Comparison of ENCODE assay signal across 18 cellular contexts in the genomic region with DNA sequence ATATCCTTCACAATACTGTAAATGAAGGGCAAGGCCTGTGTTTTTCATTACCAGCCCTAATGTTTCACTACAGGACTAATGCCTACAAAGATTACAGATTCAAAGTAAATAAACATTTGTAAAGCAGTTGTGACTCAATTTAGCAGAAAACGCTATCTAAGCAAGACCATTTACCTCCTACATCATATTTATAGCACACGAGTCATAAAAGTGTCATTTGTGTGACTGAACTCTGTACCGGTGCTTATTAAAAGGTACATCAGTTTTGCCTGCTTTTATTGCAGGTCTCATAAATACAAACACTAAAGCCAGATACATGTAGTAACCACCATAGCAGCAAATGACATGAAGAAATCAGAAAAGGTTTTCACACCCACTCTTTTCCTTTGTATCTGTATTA.
DNase-seq lines count a peak whose midpoint lies in the region; ATAC-seq, FAIRE-seq and TF ChIP-seq lines count a peak whose summit lies in the region.
"Had no signal": no experiment of that assay in that cellular context is flagged by ENCODE, and none has a peak within 500 bp of the region (broad histone marks: within the 10 kb centered on the region; RNA-seq: fewer than 3 reads in every experiment).

No MANE protein-coding gene starts in this region.

- no peak overlapping the region for H2AFZ ChIP-seq in IMR-90 (replicated peaks; ENCODE audit: low read length, poor library complexity)
- H2AFZ ChIP-seq: GM23338 had no signal

- H2BK5ac ChIP-seq in IMR-90 (ENCODE audit: low read depth, low read length, poor library complexity, severe bottlenecking) = no peak overlapping the region

- H4K20me1 ChIP-seq in IMR-90 (ENCODE audit: insufficient read depth, low read length) = no peaks in the 10 kb centered on the region

- CTCF ChIA-PET in IMR-90 (lab: Yijun Ruan, JAX) = no interaction called here

- TF ChIP-seq RAD21 in IMR-90 (IDR thresholded peaks at IDR 0.05; ENCODE audit: low read length) = no peak

- H3K4me1 ChIP-seq in IMR-90 (ENCODE audit: control insufficient read depth, insufficient read depth, low read length) (no peaks in the 10 kb centered on the region), pancreas (peaks cover 0 to 5% (median 0%) of the 10 kb centered on the region in 3 donors)

- H4K8ac ChIP-seq in IMR-90 (ENCODE audit: low read depth in 2 of 2, low read length in 2 of 2) = no peak overlapping the region

- POLR2A ChIA-PET in IMR-90 (lab: Charles Lee; ENCODE audit: unreplicated experiment) = no interaction called here

- H2BK15ac ChIP-seq in IMR-90 (ENCODE audit: low read depth, low read length) = no peak overlapping the region

- H3K27me3 ChIP-seq in IMR-90 (ENCODE audit: control insufficient read depth, insufficient read depth, low read length) (no peaks in the 10 kb centered on the region), dorsolateral prefrontal cortex (no peaks in the 10 kb centered on the region), pancreas (no peaks in the 10 kb centered on the region)

- no peak overlapping the region for H3K14ac ChIP-seq in IMR-90 (replicated peaks; ENCODE audit: low read depth, low read length)

- H3K79me1 ChIP-seq in IMR-90 (ENCODE audit: low read depth in 1 of 2, low read length in 2 of 2) = no peaks in the 10 kb centered on the region

- H3K4me3 ChIP-seq in IMR-90 (ENCODE audit: insufficient read depth, low read depth, low read length) (no peak overlapping the region), epithelial cell of esophagus (ENCODE audit: low read length) (no peak overlapping the region), dorsolateral prefrontal cortex (no peak overlapping the region), pancreas (no peak overlapping the region)
- H3K4me3 ChIP-seq: GM23338 had no signal

- dilution Hi-C loops in IMR-90 (cut with HindIII; ENCODE audit: low sequenced_read_pairs, unreplicated experiment) = no loop called here

- TF ChIP-seq CTCF in IMR-90 (conservative IDR thresholded peaks at IDR 0.05; ENCODE audit: low read depth, low read length) (no peak), epithelial cell of esophagus (IDR thresholded peaks at IDR 0.05; ENCODE audit: insufficient read depth, low read depth, low read length, missing control alignments) (no peak), dorsolateral prefrontal cortex (IDR thresholded peaks at IDR 0.05 in 54 of 56, conservative IDR thresholded peaks at IDR 0.05 in 2 of 56; ENCODE audit: low read depth in 1 of 56, partially characterized antibody in 56 of 56) (no peak), pancreas (IDR thresholded peaks at IDR 0.05) (no peak)

- TF ChIP-seq POLR2A in IMR-90 (IDR thresholded peaks at IDR 0.05; ENCODE audit: low read depth, low read length) = no peak

- H3K9me3 ChIP-seq in IMR-90 (ENCODE audit: control insufficient read depth, insufficient read depth, low read length) (no peaks in the 10 kb centered on the region), pancreas (no peaks in the 10 kb centered on the region)

- H3K9me1 ChIP-seq in IMR-90 (ENCODE audit: insufficient read depth, low read length) = 0 out of 2 replicates have a peak, but pooled peaks cover 6% of the 10 kb centered on the region

- peak; percentile 27 for DNase-seq in ELR (ENCODE audit: low read depth)
- peak; percentile 43 for DNase-seq in IMR-90
- DNase-seq in epithelial cell of esophagus (ENCODE audit: low read depth) = peak; percentile 28
- peak; percentile 15 for DNase-seq in renal cortical epithelial cell (ENCODE audit: low read depth)
- no peak for DNase-seq in dorsolateral prefrontal cortex
- DNase-seq in pancreas = no peak
- DNase-seq: Kasumi-1; NCI-H1105 treated with DMSO at 0.1 percent for 48 hours; NCI-H187 treated with DMSO at 0.1 percent for 48 hours; NCI-H345; NCI-H526 treated with DMSO at 0.1 percent for 48 hours; NK-92 treated with Interleukin-12 subunit alpha and Interleukin-12 subunit beta, amount 100 ng/mL, for 24 hours; OCI-M1 had no signal

- H3K23ac ChIP-seq in IMR-90 (ENCODE audit: low read depth, low read length) = no peak overlapping the region

- no peak overlapping the region for H3K27ac ChIP-seq in IMR-90 (ENCODE audit: insufficient read depth, low read length)
- H3K27ac ChIP-seq in dorsolateral prefrontal cortex = no peak overlapping the region
- no peak overlapping the region for H3K27ac ChIP-seq in pancreas
- H3K27ac ChIP-seq: C4-2B, RWPE1 had no signal

- no peak for FAIRE-seq in pancreas (lab: Jason Lieb, UNC)

- H2AK5ac ChIP-seq in IMR-90 (ENCODE audit: low read depth, low read length) = no peak overlapping the region

- H2BK20ac ChIP-seq in IMR-90 (ENCODE audit: low read depth, low read length) = no peak overlapping the region

- in situ Hi-C loops in IMR-90 (cut with MboI; ENCODE audit: low sequenced_read_pairs) = no loop called here

- H3K18ac ChIP-seq in IMR-90 (ENCODE audit: low read depth, low read length) = no peak overlapping the region

- no peak overlapping the region for H2BK120ac ChIP-seq in IMR-90 (ENCODE audit: low read depth, low read length)

- no peak for ATAC-seq in IMR-90 (ENCODE audit: low read depth)
- no peak for ATAC-seq in GM19455 (IDR thresholded peaks at IDR 0.05; ENCODE audit: unreplicated experiment)
- no peak for ATAC-seq in HG02938 (IDR thresholded peaks at IDR 0.05; ENCODE audit: unreplicated experiment)
- no peak for ATAC-seq in pancreas
- ATAC-seq: GM23338 had no signal

- no CpG with 5 or more reads among the region's 3 CpGs for WGBS in IMR-90 (ENCODE audit: extremely low coverage in 2 of 2, insufficient read length in 1 of 2), 2 experiments
- WGBS in pancreas, 2 donors = 61 to 63% methylated on average over 3 of the region's 3 CpGs

- no peak overlapping the region for H2AK9ac ChIP-seq in IMR-90 (replicated peaks; ENCODE audit: low read depth, low read length, poor library complexity)

- BruUV-seq in IMR-90 (replicated peaks; lab: Mats Ljungman, UMichigan) = no TSS peak

- H3K9ac ChIP-seq in IMR-90 (ENCODE audit: low read depth, low read length) = no peak overlapping the region

- intact Hi-C loops in IMR-90 (cut with micrococcal nuclease) = no loop called here
- intact Hi-C loops in dorsolateral prefrontal cortex (cut with DNase I) = no loop called here
- intact Hi-C loops in pancreas (cut with DNase I) = no loop called here

- no peak overlapping the region for H3K4ac ChIP-seq in IMR-90 (ENCODE audit: low read depth, low read length)

- no peaks in the 10 kb centered on the region for H3K36me3 ChIP-seq in IMR-90 (ENCODE audit: control insufficient read depth, insufficient read depth, low read length)
- H3K36me3 ChIP-seq in pancreas = no peaks in the 10 kb centered on the region

- no peak overlapping the region for H4K5ac ChIP-seq in IMR-90 (ENCODE audit: low read depth, low read length)

- no peak overlapping the region for H3K4me2 ChIP-seq in IMR-90 (ENCODE audit: low read depth, low read length)
- H3K4me2 ChIP-seq: GM23338 had no signal

- no peak overlapping the region for H3K56ac ChIP-seq in IMR-90 (ENCODE audit: extremely low read depth, insufficient read depth, low read length)

- no peak overlapping the region for H4K91ac ChIP-seq in IMR-90 (ENCODE audit: insufficient read depth, low read depth, low read length)

TF ChIP-seq in IMR-90, 13 proteins besides CTCF, POLR2A, EP300 and RAD21:
- TF ChIP-seq RFX5 (IDR thresholded peaks at IDR 0.05; ENCODE audit: low read depth, low read length) (no peak), MXI1 (IDR thresholded peaks at IDR 0.05; ENCODE audit: borderline replicate concordance, low read depth, low read length) (no peak), CEBPB (IDR thresholded peaks at IDR 0.05; ENCODE audit: low read depth, low read length) (no peak), SMC3 (IDR thresholded peaks at IDR 0.05; ENCODE audit: low read depth, low read length) (no peak), RCOR1 (IDR thresholded peaks at IDR 0.05; ENCODE audit: insufficient replicate concordance, low read length) (no peak), MAZ (IDR thresholded peaks at IDR 0.05; ENCODE audit: borderline replicate concordance, low read depth, low read length) (no peak), MAFK (IDR thresholded peaks at IDR 0.05; ENCODE audit: low read depth, low read length) (no peak)
- TF ChIP-seq, protein P1, sequence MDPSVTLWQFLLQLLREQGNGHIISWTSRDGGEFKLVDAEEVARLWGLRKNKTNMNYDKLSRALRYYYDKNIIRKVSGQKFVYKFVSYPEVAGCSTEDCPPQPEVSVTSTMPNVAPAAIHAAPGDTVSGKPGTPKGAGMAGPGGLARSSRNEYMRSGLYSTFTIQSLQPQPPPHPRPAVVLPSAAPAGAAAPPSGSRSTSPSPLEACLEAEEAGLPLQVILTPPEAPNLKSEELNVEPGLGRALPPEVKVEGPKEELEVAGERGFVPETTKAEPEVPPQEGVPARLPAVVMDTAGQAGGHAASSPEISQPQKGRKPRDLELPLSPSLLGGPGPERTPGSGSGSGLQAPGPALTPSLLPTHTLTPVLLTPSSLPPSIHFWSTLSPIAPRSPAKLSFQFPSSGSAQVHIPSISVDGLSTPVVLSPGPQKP (IDR thresholded peaks at IDR 0.05; ENCODE audit: borderline replicate concordance, low read depth, low read length) = no peak

Comparison
In these comparisons a context has a peak if more than half of its experiments do, and no peak if none do; other contexts are left out.
1. DNase-seq: peak in ELR (single experiment), IMR-90 (single experiment), epithelial cell of esophagus (single experiment) and renal cortical epithelial cell (single experiment); none in dorsolateral prefrontal cortex (0 of 10) and pancreas (0 of 6).